Comparison of ENCODE assay signal across 10 cellular contexts in genomic region chr14:89621009-89621421, GRCh38.
DNase-seq lines count a peak whose midpoint lies in the region; ATAC-seq lines count a peak whose summit lies in the region.
"Had no signal": no experiment of that assay in that cellular context is flagged by ENCODE, and none has a peak within 500 bp of the region (broad histone marks: within the 10 kb centered on the region; RNA-seq: fewer than 3 reads in every experiment).

No MANE protein-coding gene starts in this region.

- peak; percentile 60 to 78 (median 66) for DNase-seq in CD4-positive, alpha-beta memory T cell
- peak; percentile 76 for DNase-seq in activated CD4-positive, alpha-beta T cell treated with anti-CD3 and anti-CD28 coated beads for 36 hours
- DNase-seq in activated naive CD4-positive, alpha-beta T cell treated with anti-CD3 and anti-CD28 coated beads, Interleukin-2, amount 50 U/mL, for 16 hours: peak; percentile 56
- peak in 2 of 3 donors; percentile 47 to 49 for DNase-seq in stimulated activated CD4-positive, alpha-beta T cell treated with anti-CD3 and anti-CD28 coated beads, Interleukin-12 subunit alpha, Interleukin-12 subunit beta, amount 100 ng/mL, for 48 hours (ENCODE audit: low read depth in 2 of 3, low spot score in 1 of 3)
- DNase-seq in medulla oblongata (ENCODE audit: extremely low spot score) (no peak), left ventricle myocardium superior (no peak)
- DNase-seq: endodermal cell, SJCRH30 had no signal

- no peaks in the 10 kb centered on the region for H3K9me3 ChIP-seq in CD4-positive, alpha-beta memory T cell (ENCODE audit: control insufficient read depth in 1 of 2, low read length in 2 of 2)
- H3K9me3 ChIP-seq: SJCRH30 had no signal

- H3K36me3 ChIP-seq in CD4-positive, alpha-beta memory T cell (ENCODE audit: insufficient read depth, low read length): no peaks in the 10 kb centered on the region
- H3K36me3 ChIP-seq: SJCRH30 had no signal

- peak; percentile 67 for ATAC-seq in activated CD4-positive, alpha-beta T cell treated with anti-CD3 and anti-CD28 coated beads for 36 hours
- ATAC-seq in HG02840 (IDR thresholded peaks at IDR 0.05; ENCODE audit: low FRiP score, unreplicated experiment) (no peak), HG03025 (IDR thresholded peaks at IDR 0.05; ENCODE audit: low FRiP score, unreplicated experiment) (no peak), left ventricle myocardium superior (no peak)

- no peaks in the 10 kb centered on the region for H3K9me3 Mint-ChIP-seq in CD4-positive, alpha-beta memory T cell
- peaks cover 1% of the 10 kb centered on the region for H3K9me3 Mint-ChIP-seq in activated CD4-positive, alpha-beta T cell treated with anti-CD3 and anti-CD28 coated beads for 36 hours (ENCODE audit: low read depth)

- H3K4me1 Mint-ChIP-seq in CD4-positive, alpha-beta memory T cell: peaks cover 35 to 71% (median 48%) of the 10 kb centered on the region in 4 donors
- H3K4me1 Mint-ChIP-seq in activated CD4-positive, alpha-beta T cell treated with anti-CD3 and anti-CD28 coated beads for 36 hours: peaks cover 64% of the 10 kb centered on the region

- H3K4me1 ChIP-seq in CD4-positive, alpha-beta memory T cell (ENCODE audit: insufficient read depth, low read length): peaks cover 46% of the 10 kb centered on the region

- H3K27ac Mint-ChIP-seq in CD4-positive, alpha-beta memory T cell: peak overlapping the region; percentile 89 to 98 (median 96)
- H3K27ac Mint-ChIP-seq in activated CD4-positive, alpha-beta T cell treated with anti-CD3 and anti-CD28 coated beads for 36 hours: peak overlapping the region; percentile 94
- H3K27ac Mint-ChIP-seq: endodermal cell had no signal

- POLR2A ChIA-PET in CD4-positive, alpha-beta memory T cell (lab: Charles Lee; ENCODE audit: partially characterized antibody): interaction anchor here (1.0 to 8.1 kb wide), 4 partner anchors 32 to 205 kb away, joined by 3 to 92 read pairs (median 9); no protein-coding TSS in a partner anchor
- POLR2A ChIA-PET in activated CD4-positive, alpha-beta T cell treated with anti-CD3 and anti-CD28 coated beads for 36 hours (lab: Charles Lee): interaction anchor here (0.9 to 1.0 kb wide), 2 partner anchors 20 to 153 kb away, joined by 6 read pairs; no protein-coding TSS in a partner anchor

- H3K4me3 ChIP-seq in CD4-positive, alpha-beta memory T cell (ENCODE audit: low read length in 2 of 2): peak overlapping the region in 1 of 2 donors; percentile 49
- H3K4me3 ChIP-seq: SJCRH30 had no signal

- peaks cover 0 to 25% of the 10 kb centered on the region in 2 donors for H3K36me3 Mint-ChIP-seq in CD4-positive, alpha-beta memory T cell
- H3K36me3 Mint-ChIP-seq in activated CD4-positive, alpha-beta T cell treated with anti-CD3 and anti-CD28 coated beads for 36 hours (ENCODE audit: low read depth): peaks cover 17% of the 10 kb centered on the region

- no peaks in the 10 kb centered on the region for H3K27me3 ChIP-seq in CD4-positive, alpha-beta memory T cell (ENCODE audit: insufficient read depth, low read length)
- H3K27me3 ChIP-seq: SJCRH30 had no signal

- no peaks in the 10 kb centered on the region for H3K27me3 Mint-ChIP-seq in CD4-positive, alpha-beta memory T cell
- no peaks in the 10 kb centered on the region for H3K27me3 Mint-ChIP-seq in activated CD4-positive, alpha-beta T cell treated with anti-CD3 and anti-CD28 coated beads for 36 hours

- CTCF ChIA-PET in CD4-positive, alpha-beta memory T cell (lab: Charles Lee; ENCODE audit: partially characterized antibody): interaction anchor here (1.2 kb wide), 1 partner anchor 10 kb away, joined by 3 read pairs; no protein-coding TSS in a partner anchor
- CTCF ChIA-PET in activated CD4-positive, alpha-beta T cell treated with anti-CD3 and anti-CD28 coated beads for 36 hours (lab: Charles Lee): interaction anchor here (0.6 to 1.3 kb wide), 4 partner anchors 13 to 170 kb away, joined by 3 to 6 read pairs (median 4); no protein-coding TSS in a partner anchor

- peak overlapping the region; percentile 80 for H3K27ac ChIP-seq in CD4-positive, alpha-beta memory T cell (ENCODE audit: low read depth, low read length)
- H3K27ac ChIP-seq: SJCRH30 had no signal

- H3K4me3 Mint-ChIP-seq in CD4-positive, alpha-beta memory T cell: peak overlapping the region; percentile 88 to 97 (median 92)
- H3K4me3 Mint-ChIP-seq in activated CD4-positive, alpha-beta T cell treated with anti-CD3 and anti-CD28 coated beads for 36 hours: peak overlapping the region; percentile 95

- intact Hi-C loops in CD4-positive, alpha-beta memory T cell (cut with micrococcal nuclease): loop anchor here (1.0 kb wide), 2 partner anchors 99 to 146 kb away; no protein-coding TSS in a partner anchor
- intact Hi-C loops in activated CD4-positive, alpha-beta T cell treated with anti-CD3 and anti-CD28 coated beads for 36 hours (cut with DNase I, micrococcal nuclease): loop anchor here (1.0 to 5.0 kb wide), 17 partner anchors 20 to 1066 kb away; partner anchors contain the start of genes EFCAB11 (in 1 of the 2), FOXN3 (in 1 of the 2) and TDP1 (in 1 of the 2)
- intact Hi-C loops in left ventricle myocardium superior (cut with micrococcal nuclease): no loop called here

Comparison
In these comparisons a context has a peak if more than half of its experiments do, and no peak if none do; other contexts are left out.
1. DNase-seq: peak in CD4-positive, alpha-beta memory T cell (5 of 5), activated CD4-positive, alpha-beta T cell treated with anti-CD3 and anti-CD28 coated beads for 36 hours (single experiment), activated naive CD4-positive, alpha-beta T cell treated with anti-CD3 and anti-CD28 coated beads, Interleukin-2, amount 50 U/mL, for 16 hours (single experiment) and stimulated activated CD4-positive, alpha-beta T cell treated with anti-CD3 and anti-CD28 coated beads, Interleukin-12 subunit alpha, Interleukin-12 subunit beta, amount 100 ng/mL, for 48 hours (2 of 3); none in medulla oblongata (single experiment) and left ventricle myocardium superior (single experiment).